Comparison of ENCODE assay signal across 1 cellular context in the genomic region with DNA sequence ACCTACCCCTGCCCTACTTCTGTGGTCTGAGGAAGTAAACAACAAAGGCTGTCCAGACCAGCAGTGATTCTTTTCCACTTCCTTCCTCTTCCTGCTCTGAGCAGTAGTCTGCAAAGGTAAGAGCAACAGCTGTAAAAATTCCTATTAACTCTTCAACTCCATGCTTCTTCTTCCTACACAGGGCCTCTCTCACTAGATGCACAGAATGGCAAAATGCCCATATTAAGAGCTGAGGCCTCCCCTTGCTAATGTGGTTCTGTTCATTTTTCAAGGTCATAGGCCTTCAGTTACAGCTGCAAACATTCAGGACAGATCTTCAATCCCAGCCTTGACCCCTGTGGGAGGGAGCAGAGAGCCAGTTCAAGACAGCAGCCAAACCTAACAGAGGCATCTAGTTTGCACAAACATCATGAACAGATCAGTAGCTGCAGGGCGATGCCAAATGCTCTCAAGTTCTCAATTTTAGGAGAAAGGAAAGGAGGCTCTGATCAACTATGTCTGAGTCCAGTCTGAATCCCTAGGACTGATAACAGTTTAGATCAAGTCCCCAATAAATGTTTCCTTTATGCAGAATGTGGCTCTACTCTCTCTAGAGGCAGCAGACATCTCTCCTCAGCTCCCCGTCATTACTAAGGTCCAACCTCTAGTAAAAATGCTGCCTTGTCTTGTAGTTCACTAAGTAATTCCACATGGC.
TF ChIP-seq lines count a peak whose summit lies in the region.

No MANE protein-coding gene starts in this region.

TF ChIP-seq in IMR-90, 13 proteins besides CTCF, POLR2A, EP300 and RAD21:
- TF ChIP-seq SMC3 (IDR thresholded peaks at IDR 0.05; ENCODE audit: low read depth, low read length), result no peak
- TF ChIP-seq MAFK (IDR thresholded peaks at IDR 0.05; ENCODE audit: low read depth, low read length), result no peak
- TF ChIP-seq BHLHE40 (IDR thresholded peaks at IDR 0.05; ENCODE audit: low read depth, low read length), result no peak
- no peak for TF ChIP-seq NFE2L2 (IDR thresholded peaks at IDR 0.05; ENCODE audit: low read depth, low read length)
- no peak for TF ChIP-seq MAZ (IDR thresholded peaks at IDR 0.05; ENCODE audit: borderline replicate concordance, low read depth, low read length)
- TF ChIP-seq RFX5 (IDR thresholded peaks at IDR 0.05; ENCODE audit: low read depth, low read length), result no peak
- no peak for TF ChIP-seq CHD1 (IDR thresholded peaks at IDR 0.05; ENCODE audit: low read depth, low read length)
- no peak for TF ChIP-seq RCOR1 (IDR thresholded peaks at IDR 0.05; ENCODE audit: insufficient replicate concordance, low read length)
- TF ChIP-seq FOS (IDR thresholded peaks at IDR 0.05; ENCODE audit: low read depth, low read length), result no peak
- TF ChIP-seq, protein P1, sequence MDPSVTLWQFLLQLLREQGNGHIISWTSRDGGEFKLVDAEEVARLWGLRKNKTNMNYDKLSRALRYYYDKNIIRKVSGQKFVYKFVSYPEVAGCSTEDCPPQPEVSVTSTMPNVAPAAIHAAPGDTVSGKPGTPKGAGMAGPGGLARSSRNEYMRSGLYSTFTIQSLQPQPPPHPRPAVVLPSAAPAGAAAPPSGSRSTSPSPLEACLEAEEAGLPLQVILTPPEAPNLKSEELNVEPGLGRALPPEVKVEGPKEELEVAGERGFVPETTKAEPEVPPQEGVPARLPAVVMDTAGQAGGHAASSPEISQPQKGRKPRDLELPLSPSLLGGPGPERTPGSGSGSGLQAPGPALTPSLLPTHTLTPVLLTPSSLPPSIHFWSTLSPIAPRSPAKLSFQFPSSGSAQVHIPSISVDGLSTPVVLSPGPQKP (IDR thresholded peaks at IDR 0.05; ENCODE audit: borderline replicate concordance, low read depth, low read length), result no peak
